ENCODE assay signal across 1 cellular context in the genomic region with DNA sequence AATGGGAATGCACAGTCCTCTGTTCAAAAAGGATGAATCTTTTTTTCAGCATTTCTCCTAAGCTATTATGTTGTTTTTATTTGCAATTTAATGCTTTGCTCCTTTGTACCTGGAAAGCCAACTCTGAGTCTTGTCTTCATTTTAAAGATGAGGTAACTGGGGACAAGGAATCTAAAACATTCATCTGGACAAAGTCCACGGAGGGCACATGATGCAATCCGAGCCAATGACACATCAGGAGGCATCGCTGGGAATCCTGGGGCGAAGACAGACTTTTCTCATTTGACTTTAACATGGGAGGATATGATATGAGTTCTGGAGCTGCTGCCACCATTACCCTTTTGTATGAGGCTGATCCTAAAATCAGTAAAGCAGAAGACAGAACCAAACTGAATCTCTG.
TF ChIP-seq lines count a peak whose summit lies in the region.

No MANE protein-coding gene starts in this region.

TF ChIP-seq in GM23338, 12 proteins besides CTCF, POLR2A, EP300 and RAD21 (continued from another document):
- TF ChIP-seq, protein P1, sequence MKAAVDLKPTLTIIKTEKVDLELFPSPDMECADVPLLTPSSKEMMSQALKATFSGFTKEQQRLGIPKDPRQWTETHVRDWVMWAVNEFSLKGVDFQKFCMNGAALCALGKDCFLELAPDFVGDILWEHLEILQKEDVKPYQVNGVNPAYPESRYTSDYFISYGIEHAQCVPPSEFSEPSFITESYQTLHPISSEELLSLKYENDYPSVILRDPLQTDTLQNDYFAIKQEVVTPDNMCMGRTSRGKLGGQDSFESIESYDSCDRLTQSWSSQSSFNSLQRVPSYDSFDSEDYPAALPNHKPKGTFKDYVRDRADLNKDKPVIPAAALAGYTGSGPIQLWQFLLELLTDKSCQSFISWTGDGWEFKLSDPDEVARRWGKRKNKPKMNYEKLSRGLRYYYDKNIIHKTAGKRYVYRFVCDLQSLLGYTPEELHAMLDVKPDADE (IDR thresholded peaks at IDR 0.05) = no peak
- TF ChIP-seq, protein P2, sequence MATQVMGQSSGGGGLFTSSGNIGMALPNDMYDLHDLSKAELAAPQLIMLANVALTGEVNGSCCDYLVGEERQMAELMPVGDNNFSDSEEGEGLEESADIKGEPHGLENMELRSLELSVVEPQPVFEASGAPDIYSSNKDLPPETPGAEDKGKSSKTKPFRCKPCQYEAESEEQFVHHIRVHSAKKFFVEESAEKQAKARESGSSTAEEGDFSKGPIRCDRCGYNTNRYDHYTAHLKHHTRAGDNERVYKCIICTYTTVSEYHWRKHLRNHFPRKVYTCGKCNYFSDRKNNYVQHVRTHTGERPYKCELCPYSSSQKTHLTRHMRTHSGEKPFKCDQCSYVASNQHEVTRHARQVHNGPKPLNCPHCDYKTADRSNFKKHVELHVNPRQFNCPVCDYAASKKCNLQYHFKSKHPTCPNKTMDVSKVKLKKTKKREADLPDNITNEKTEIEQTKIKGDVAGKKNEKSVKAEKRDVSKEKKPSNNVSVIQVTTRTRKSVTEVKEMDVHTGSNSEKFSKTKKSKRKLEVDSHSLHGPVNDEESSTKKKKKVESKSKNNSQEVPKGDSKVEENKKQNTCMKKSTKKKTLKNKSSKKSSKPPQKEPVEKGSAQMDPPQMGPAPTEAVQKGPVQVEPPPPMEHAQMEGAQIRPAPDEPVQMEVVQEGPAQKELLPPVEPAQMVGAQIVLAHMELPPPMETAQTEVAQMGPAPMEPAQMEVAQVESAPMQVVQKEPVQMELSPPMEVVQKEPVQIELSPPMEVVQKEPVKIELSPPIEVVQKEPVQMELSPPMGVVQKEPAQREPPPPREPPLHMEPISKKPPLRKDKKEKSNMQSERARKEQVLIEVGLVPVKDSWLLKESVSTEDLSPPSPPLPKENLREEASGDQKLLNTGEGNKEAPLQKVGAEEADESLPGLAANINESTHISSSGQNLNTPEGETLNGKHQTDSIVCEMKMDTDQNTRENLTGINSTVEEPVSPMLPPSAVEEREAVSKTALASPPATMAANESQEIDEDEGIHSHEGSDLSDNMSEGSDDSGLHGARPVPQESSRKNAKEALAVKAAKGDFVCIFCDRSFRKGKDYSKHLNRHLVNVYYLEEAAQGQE (IDR thresholded peaks at IDR 0.05; ENCODE audit: unreplicated experiment) = no peak
- no peak for TF ChIP-seq EZH2 (IDR thresholded peaks at IDR 0.05; ENCODE audit: low read depth, unreplicated experiment)
- no peak for TF ChIP-seq STAT1 (IDR thresholded peaks at IDR 0.05; ENCODE audit: unreplicated experiment)
- TF ChIP-seq EZH2phosphoT487 (IDR thresholded peaks at IDR 0.05; ENCODE audit: unreplicated experiment) = no peak
